In genomic region chr9:131736440-131736839, GRCh38 we compare ENCODE assay signal across 8 cellular contexts. TPM values are rescaled to one million over a fixed set of nuclear protein-coding genes. Genes with fewer than 3 reads are reported as not detected.
DNase-seq lines count a peak whose midpoint lies in the region; ATAC-seq and TF ChIP-seq lines count a peak whose summit lies in the region.

No MANE protein-coding gene starts in this region.

- ATAC-seq in heart left ventricle (no peak), left lung (no peak), HG03196 (IDR thresholded peaks at IDR 0.05; ENCODE audit: unreplicated experiment) (no peak), HG02571 (IDR thresholded peaks at IDR 0.05; ENCODE audit: unreplicated experiment) (no peak), HG03159 (IDR thresholded peaks at IDR 0.05; ENCODE audit: unreplicated experiment) (no peak)

- H3K4me3 ChIP-seq in heart left ventricle (peak overlapping the region in 5 of 12 donors; percentile 17 to 30 (median 18)), left lung (peak overlapping the region in 1 of 2 donors; percentile 13), transverse colon (no peak overlapping the region)

- no peaks in the 10 kb centered on the region for H3K9me3 ChIP-seq in heart left ventricle
- H3K9me3 ChIP-seq in left lung, result no peaks in the 10 kb centered on the region
- no peaks in the 10 kb centered on the region for H3K9me3 ChIP-seq in transverse colon

- peaks cover 65% of the 10 kb centered on the region for H3K4me1 Mint-ChIP-seq in activated CD4-positive, alpha-beta memory T cell treated with anti-CD3 and anti-CD28 coated beads for 36 hours (ENCODE audit: low read depth)

- no peak for TF ChIP-seq EP300 in transverse colon (IDR thresholded peaks at IDR 0.05; ENCODE audit: low read depth)

- no peaks in the 10 kb centered on the region for H3K9me3 Mint-ChIP-seq in activated CD4-positive, alpha-beta memory T cell treated with anti-CD3 and anti-CD28 coated beads for 36 hours

- TF ChIP-seq POLR2A in heart left ventricle (IDR thresholded peaks at IDR 0.05) (no peak), transverse colon (IDR thresholded peaks at IDR 0.05) (no peak)

- H3K27ac ChIP-seq in heart left ventricle (peak overlapping the region; percentile 26 to 96 (median 58)), left lung (peak overlapping the region; percentile 28 to 91), transverse colon (peak overlapping the region; percentile 79 to 85 (median 81))

- H3K27me3 ChIP-seq in heart left ventricle (no peaks in the 10 kb centered on the region), left lung (no peaks in the 10 kb centered on the region), transverse colon (no peaks in the 10 kb centered on the region)

- 47 to 57% (median 55%) methylated on average over 4 of the region's 4 CpGs for WGBS in heart left ventricle, 4 donors
- WGBS in transverse colon (ENCODE audit: low coverage in 1 of 2), 2 donors, result 45 to 65% methylated on average over 4 of the region's 4 CpGs

- TF ChIP-seq CTCF in heart left ventricle (IDR thresholded peaks at IDR 0.05), result no peak
- TF ChIP-seq CTCF in left lung (IDR thresholded peaks at IDR 0.05), result no peak
- TF ChIP-seq CTCF in transverse colon (IDR thresholded peaks at IDR 0.05), result no peak

- intact Hi-C loops in heart left ventricle (cut with DNase I) (loop anchor here (2.0 to 10.0 kb wide), 9 partner anchors 28 to 129 kb away; no protein-coding TSS in a partner anchor), cardiac septum (cut with DNase I) (loop anchor here (5.0 kb wide), 1 partner anchor 119 kb away; no protein-coding TSS in a partner anchor), left lung (cut with DNase I) (no loop called here), transverse colon (cut with DNase I; ENCODE audit: low total_unique reads) (loop anchor here (5.0 kb wide), 1 partner anchor 89 kb away; no protein-coding TSS in a partner anchor)
- intact Hi-C loops in activated CD4-positive, alpha-beta memory T cell treated with anti-CD3 and anti-CD28 coated beads for 36 hours (cut with micrococcal nuclease), result loop anchor here (5.0 to 10.0 kb wide), 2 partner anchors 364 to 618 kb away; partner anchors contain the start of gene SETX

- H3K36me3 ChIP-seq in heart left ventricle (peaks cover 0 to 9% (median 0%) of the 10 kb centered on the region in 9 donors), left lung (no peaks in the 10 kb centered on the region), transverse colon (no peaks in the 10 kb centered on the region)

- peaks cover 15 to 80% (median 64%) of the 10 kb centered on the region in 12 donors for H3K4me1 ChIP-seq in heart left ventricle
- peaks cover 26 to 74% of the 10 kb centered on the region in 2 donors for H3K4me1 ChIP-seq in left lung
- H3K4me1 ChIP-seq in transverse colon, result peaks cover 47 to 81% (median 66%) of the 10 kb centered on the region in 4 donors

- CTCF ChIA-PET in activated CD4-positive, alpha-beta memory T cell treated with anti-CD3 and anti-CD28 coated beads for 36 hours (lab: Charles Lee), result interaction anchor here (1.1 to 5.7 kb wide), 4 partner anchors 9 to 145 kb away, joined by 3 to 60 read pairs (median 7); no protein-coding TSS in a partner anchor

- peak overlapping the region; percentile 62 for H3K4me3 Mint-ChIP-seq in activated CD4-positive, alpha-beta memory T cell treated with anti-CD3 and anti-CD28 coated beads for 36 hours

- POLR2A ChIA-PET in activated CD4-positive, alpha-beta memory T cell treated with anti-CD3 and anti-CD28 coated beads for 36 hours (lab: Charles Lee), result interaction anchor here (0.8 to 11.1 kb wide), 7 partner anchors 9 to 145 kb away, joined by 3 to 76 read pairs (median 6); no protein-coding TSS in a partner anchor

- H3K27ac Mint-ChIP-seq in activated CD4-positive, alpha-beta memory T cell treated with anti-CD3 and anti-CD28 coated beads for 36 hours, result peak overlapping the region; percentile 93

- no peaks in the 10 kb centered on the region for H3K27me3 Mint-ChIP-seq in activated CD4-positive, alpha-beta memory T cell treated with anti-CD3 and anti-CD28 coated beads for 36 hours

- DNase-seq in heart left ventricle (peak in 1 of 5 donors; percentile 21), cardiac septum (ENCODE audit: low spot score) (no peak), left lung (no peak), transverse colon (no peak)
- DNase-seq in activated CD4-positive, alpha-beta memory T cell treated with anti-CD3 and anti-CD28 coated beads for 36 hours, result peak; percentile 48

- H3K36me3 Mint-ChIP-seq in activated CD4-positive, alpha-beta memory T cell treated with anti-CD3 and anti-CD28 coated beads for 36 hours, result peaks cover 28% of the 10 kb centered on the region

- in situ Hi-C loops in transverse colon (cut with MboI; ENCODE audit: low pct_ligation_motif_present in 1 of 4, low pct_unique_long_range_greater_than_20kb in 1 of 4, low sequenced_read_pairs in 3 of 4), result loop anchor here (25.0 kb wide), 3 partner anchors 249 to 374 kb away; partner anchors contain the start of gene PRRC2B (in 1 of the 4)

RNA-seq across cellular contexts. Expression of gene RAPGEF1, which starts 3.4 kb away (rescaled TPM):
- total RNA-seq in heart left ventricle (100 to 1,000 TPM in 7 of 9 donors, 10 to 100 TPM in 2; 81.9 to 161 (median 116) TPM), cardiac septum (115 TPM), left lung (100 to 1,000 TPM in 1 of 2 donors, 10 to 100 TPM in 1; 73.7 to 112 TPM), transverse colon (10 to 100 TPM; 49.8 to 86.0 (median 55.1) TPM)
- polyA plus RNA-seq in heart left ventricle, result 100 to 1,000 TPM in 1 of 2 donors, 10 to 100 TPM in 1; 50.6 to 114 TPM
- total RNA-seq in activated CD4-positive, alpha-beta memory T cell treated with anti-CD3 and anti-CD28 coated beads for 36 hours, result 10 to 100 TPM; 91.9 to 92.3 TPM

Comparison
In these comparisons a context has a peak if more than half of its experiments do, and no peak if none do; other contexts are left out.
1. intact Hi-C loops: an anchor here in heart left ventricle (2.0 to 10.0 kb wide), cardiac septum (5.0 kb wide), activated CD4-positive, alpha-beta memory T cell treated with anti-CD3 and anti-CD28 coated beads for 36 hours (5.0 to 10.0 kb wide) and transverse colon (5.0 kb wide); none called in left lung.